Comparison of ENCODE assay signal across 32 cellular contexts in the genomic region with DNA sequence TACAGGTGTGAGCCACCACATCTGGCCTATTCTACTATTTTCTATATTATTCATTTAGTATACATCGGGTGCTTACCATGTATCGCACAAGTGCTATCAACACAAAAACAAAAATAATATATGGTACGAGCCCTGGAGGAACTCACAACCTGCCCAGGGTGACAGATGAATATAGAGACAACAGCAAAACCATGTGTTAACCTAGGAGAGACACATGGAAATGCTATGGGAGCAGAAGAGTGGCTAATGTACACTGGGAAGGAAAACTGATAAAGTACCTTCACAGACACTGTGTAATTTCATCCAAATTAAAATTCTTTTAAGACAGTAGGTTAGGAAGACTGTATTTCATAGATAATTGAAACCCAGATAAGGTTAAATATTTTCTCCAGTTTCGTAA. TPM values are rescaled to one million over a fixed set of nuclear protein-coding genes. Genes with fewer than 3 reads are reported as not detected.
"Had no signal": no experiment of that assay in that cellular context is flagged by ENCODE, and none has a peak within 500 bp of the region (broad histone marks: within the 10 kb centered on the region; RNA-seq: fewer than 3 reads in every experiment).

No MANE protein-coding gene starts in this region.

- H3K4me3 ChIP-seq: cardiac muscle cell, SJSA1 had no signal

- ATAC-seq: activated CD8-positive, alpha-beta memory T cell treated with anti-CD3 and anti-CD28 coated beads, Interleukin-2, amount 10 ng/mL, durations not matched to agents 7 days and 5 days; Panc1 had no signal

- H3K27ac Mint-ChIP-seq: activated CD4-positive, alpha-beta T cell treated with anti-CD3 and anti-CD28 coated beads, Interleukin-2, amount 10 ng/mL, durations not matched to agents 24 days and 14 days; activated CD8-positive, alpha-beta memory T cell treated with anti-CD3 and anti-CD28 coated beads, Interleukin-2, amount 10 ng/mL, durations not matched to agents 7 days and 5 days; activated naive CD4-positive, alpha-beta T cell treated with anti-CD3 and anti-CD28 coated beads, Interleukin-2, amount 50 U/mL, for 24 hours; T-helper 1 cell treated with Interleukin-12 subunit alpha and Interleukin-12 subunit beta and Interleukin-4 antibody, amounts not matched to agents 30 μg/mL and 1 μg/mL, for 36 hours; T-helper 2 cell treated with Interferon-gamma antibody and Interleukin-4, amounts not matched to agents 5 μg/mL and 100 μg/mL, for 36 hours had no signal

- DNase-seq: activated CD4-positive, alpha-beta T cell treated with anti-CD3 and anti-CD28 coated beads, Interleukin-2, amount 10 ng/mL, durations not matched to agents 24 days and 14 days; activated CD4-positive, alpha-beta T cell treated with anti-CD3 and anti-CD28 coated beads, Interleukin-2, amount 50 U/mL, for 4 hours; activated CD8-positive, alpha-beta memory T cell treated with anti-CD3 and anti-CD28 coated beads for 24 hours; activated CD8-positive, alpha-beta memory T cell treated with anti-CD3 and anti-CD28 coated beads, Interleukin-2, amount 10 ng/mL, durations not matched to agents 7 days and 5 days; activated CD8-positive, alpha-beta memory T cell treated with anti-CD3 and anti-CD28 coated beads, Interleukin-2, amount 50 U/mL, for 48 hours; activated effector memory CD4-positive, alpha-beta T cell treated with anti-CD3 and anti-CD28 coated beads, Interleukin-2, amount 50 U/mL, for 16 hours; activated naive CD4-positive, alpha-beta T cell; activated T-cell treated with anti-CD3 and anti-CD28 coated beads, Interleukin-2, amount 50 U/mL, for 1 hour; amniotic stem cell; aorta; Kasumi-1; KG1; MM.1S; MV-4-11; NCI-H1092; NCI-H1436 treated with DMSO at 0.1 percent for 48 hours; NCI-H1694 treated with DMSO at 0.1 percent for 48 hours; NCI-H2029; NCI-H345; NCI-H524 treated with DMSO at 0.1 percent for 48 hours; RPMI8226; SHP77 treated with DMSO at 0.1 percent for 48 hours; SK-N-SH had no signal

- H3K9me3 Mint-ChIP-seq: activated CD4-positive, alpha-beta T cell treated with anti-CD3 and anti-CD28 coated beads, Interleukin-2, amount 10 ng/mL, durations not matched to agents 24 days and 14 days; activated naive CD4-positive, alpha-beta T cell treated with anti-CD3 and anti-CD28 coated beads, Interleukin-2, amount 50 U/mL, for 24 hours; central memory CD8-positive, alpha-beta T cell; T-helper 1 cell treated with Interleukin-12 subunit alpha and Interleukin-12 subunit beta and Interleukin-4 antibody, amounts not matched to agents 30 μg/mL and 1 μg/mL, for 36 hours; T-helper 2 cell treated with Interferon-gamma antibody and Interleukin-4, amounts not matched to agents 5 μg/mL and 100 μg/mL, for 36 hours had no signal

- H3K27me3 Mint-ChIP-seq: activated CD4-positive, alpha-beta T cell treated with anti-CD3 and anti-CD28 coated beads, Interleukin-2, amount 10 ng/mL, durations not matched to agents 24 days and 14 days; activated CD8-positive, alpha-beta memory T cell treated with anti-CD3 and anti-CD28 coated beads, Interleukin-2, amount 10 ng/mL, durations not matched to agents 7 days and 5 days; activated naive CD4-positive, alpha-beta T cell treated with anti-CD3 and anti-CD28 coated beads, Interleukin-2, amount 50 U/mL, for 24 hours; central memory CD8-positive, alpha-beta T cell had no signal

- H3K9ac ChIP-seq: SK-N-SH had no signal

- H3K4me2 ChIP-seq: SK-N-SH had no signal

- H3K9me3 ChIP-seq: SJSA1, SK-N-SH had no signal

- H3K4me3 Mint-ChIP-seq: activated CD4-positive, alpha-beta T cell treated with anti-CD3 and anti-CD28 coated beads, Interleukin-2, amount 10 ng/mL, durations not matched to agents 24 days and 14 days; activated CD8-positive, alpha-beta memory T cell treated with anti-CD3 and anti-CD28 coated beads, Interleukin-2, amount 10 ng/mL, durations not matched to agents 7 days and 5 days; activated naive CD4-positive, alpha-beta T cell treated with anti-CD3 and anti-CD28 coated beads, Interleukin-2, amount 50 U/mL, for 24 hours; central memory CD8-positive, alpha-beta T cell; T-helper 1 cell treated with Interleukin-12 subunit alpha and Interleukin-12 subunit beta and Interleukin-4 antibody, amounts not matched to agents 30 μg/mL and 1 μg/mL, for 36 hours; T-helper 2 cell treated with Interferon-gamma antibody and Interleukin-4, amounts not matched to agents 5 μg/mL and 100 μg/mL, for 36 hours had no signal

- FAIRE-seq: TTC549 had no signal

- H3K27me3 ChIP-seq: cardiac muscle cell, SJSA1 had no signal

- H3K9me2 ChIP-seq: SK-N-SH had no signal

- H3K27ac ChIP-seq: cardiac muscle cell, SJSA1 had no signal

RNA-seq across cellular contexts. Expression of gene FKBP1B, which starts 22.7 kb away (rescaled TPM):
- total RNA-seq: NCI-H460 had no signal

RNA-seq across cellular contexts. Expression of gene PFN4, which starts 50.9 kb away (rescaled TPM):
- total RNA-seq: activated CD8-positive, alpha-beta memory T cell treated with anti-CD3 and anti-CD28 coated beads, Interleukin-2, amount 10 ng/mL, durations not matched to agents 7 days and 5 days; cardiac muscle cell had no signal
